ENCODE assay signal across 3 cellular contexts in genomic region chr9:103003689-103004088, GRCh38.
TF ChIP-seq lines count a peak whose summit lies in the region.

No MANE protein-coding gene starts in this region.

TF ChIP-seq in HepG2, 621 proteins besides CTCF, POLR2A, EP300 and RAD21:
- TF ChIP-seq ZNF550 (CRISPR knock-in tag; IDR thresholded peaks at IDR 0.05; ENCODE audit: borderline replicate concordance) = no peak
- peak; percentile 53; the same call in 1 of the 2 replicates for TF ChIP-seq CEBPB (IDR thresholded peaks at IDR 0.05; ENCODE audit: borderline replicate concordance, low read depth, low read length)

TF ChIP-seq in IMR-90, 13 proteins besides CTCF, POLR2A, EP300 and RAD21:
- no peak for TF ChIP-seq MXI1 (IDR thresholded peaks at IDR 0.05; ENCODE audit: borderline replicate concordance, low read depth, low read length)
- no peak for TF ChIP-seq USF2 (IDR thresholded peaks at IDR 0.05; ENCODE audit: low read depth, low read length)
- TF ChIP-seq, protein P1, sequence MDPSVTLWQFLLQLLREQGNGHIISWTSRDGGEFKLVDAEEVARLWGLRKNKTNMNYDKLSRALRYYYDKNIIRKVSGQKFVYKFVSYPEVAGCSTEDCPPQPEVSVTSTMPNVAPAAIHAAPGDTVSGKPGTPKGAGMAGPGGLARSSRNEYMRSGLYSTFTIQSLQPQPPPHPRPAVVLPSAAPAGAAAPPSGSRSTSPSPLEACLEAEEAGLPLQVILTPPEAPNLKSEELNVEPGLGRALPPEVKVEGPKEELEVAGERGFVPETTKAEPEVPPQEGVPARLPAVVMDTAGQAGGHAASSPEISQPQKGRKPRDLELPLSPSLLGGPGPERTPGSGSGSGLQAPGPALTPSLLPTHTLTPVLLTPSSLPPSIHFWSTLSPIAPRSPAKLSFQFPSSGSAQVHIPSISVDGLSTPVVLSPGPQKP (IDR thresholded peaks at IDR 0.05; ENCODE audit: borderline replicate concordance, low read depth, low read length) = no peak
- peak; percentile 66 for TF ChIP-seq CEBPB (IDR thresholded peaks at IDR 0.05; ENCODE audit: low read depth, low read length)
TF ChIP-seq in IMR-90: peak in this region for 1.

TF ChIP-seq in H1, 55 proteins besides CTCF, POLR2A, EP300 and RAD21:
- peak; percentile 76; the same call in 1 of the 2 replicates for TF ChIP-seq CEBPB (IDR thresholded peaks at IDR 0.05; ENCODE audit: low read depth, low read length)
- TF ChIP-seq SRF (IDR thresholded peaks at IDR 0.05; ENCODE audit: low read depth, low read length) = no peak
